ENCODE assay signal across 22 cellular contexts in genomic region chr19:27742041-27742440, GRCh38.
A peak's percentile ranks its signal among the peaks of the same experiment; 100 is the strongest.
DNase-seq lines count a peak whose midpoint lies in the region; ATAC-seq and TF ChIP-seq lines count a peak whose summit lies in the region.
"Had no signal": no experiment of that assay in that cellular context is flagged by ENCODE, and none has a peak within 500 bp of the region (broad histone marks: within the 10 kb centered on the region; RNA-seq: fewer than 3 reads in every experiment).

No MANE protein-coding gene starts in this region.

- H3K27me3 ChIP-seq in SJSA1 (replicated peaks) = no peaks in the 10 kb centered on the region

- TF ChIP-seq CTCF in endothelial cell (IDR thresholded peaks at IDR 0.05; ENCODE audit: unreplicated experiment) = no peak

- H3K4me3 Mint-ChIP-seq in endothelial cell (ENCODE audit: unreplicated experiment) = no peak overlapping the region
- H3K4me3 Mint-ChIP-seq: B cell, CD14-positive monocyte had no signal

- no peak overlapping the region for H3K27ac Mint-ChIP-seq in endothelial cell (ENCODE audit: unreplicated experiment)
- H3K27ac Mint-ChIP-seq: B cell, CD14-positive monocyte had no signal

- H3K27ac ChIP-seq in SJSA1 = peak overlapping the region; percentile 61
- H3K27ac ChIP-seq: A549, PC-9 had no signal

- peaks cover 17% of the 10 kb centered on the region for H3K36me3 Mint-ChIP-seq in endothelial cell (ENCODE audit: low read depth, unreplicated experiment)

- H3K4me3 ChIP-seq in SJSA1 = no peak overlapping the region
- H3K4me3 ChIP-seq: A549, PC-9 had no signal

- peaks cover 1% of the 10 kb centered on the region for H3K27me3 Mint-ChIP-seq in endothelial cell (ENCODE audit: unreplicated experiment)
- H3K27me3 Mint-ChIP-seq: B cell had no signal

- peaks cover 43% of the 10 kb centered on the region for H3K4me1 ChIP-seq in SJSA1 (replicated peaks)
- H3K4me1 ChIP-seq: A549 had no signal

- peaks cover 11% of the 10 kb centered on the region; the same call in 1 of the 2 replicates for H3K9me3 ChIP-seq in SJSA1 (replicated peaks)

- DNase-seq in A172 (ENCODE audit: low spot score) (peak; percentile 49), SJSA1 (ENCODE audit: low read depth in 1 of 2, low spot score in 2 of 2) (peak in 1 of 2 experiments; percentile 5), ecto neural progenitor cell (ENCODE audit: low spot score) (peak; percentile 18), mesenteric fat pad (ENCODE audit: low spot score) (peak; percentile 9), endothelial cell (ENCODE audit: low spot score) (no peak), NCI-H1436 (lab: John Stamatoyannopoulos, UW) (no peak)
- DNase-seq: GDM1, GOT3, HCEC 1CT, IMR-90, NCI-H1694 treated with DMSO at 0.1 percent for 48 hours, NCI-H2081 treated with DMSO at 0.1 percent for 48 hours, NCI-H2171 treated with DMSO at 0.1 percent for 48 hours, NCI-H526, PC-9, RPMI8226, SHP77 treated with DMSO at 0.1 percent for 48 hours had no signal

- ATAC-seq in HG03469 (IDR thresholded peaks at IDR 0.05; ENCODE audit: unreplicated experiment) (no peak), GM18907 (IDR thresholded peaks at IDR 0.05; ENCODE audit: unreplicated experiment) (no peak)
- ATAC-seq: A549 had no signal

- no peaks in the 10 kb centered on the region for H3K36me3 ChIP-seq in SJSA1

- peaks cover 40% of the 10 kb centered on the region for H3K9me3 Mint-ChIP-seq in endothelial cell (ENCODE audit: unreplicated experiment)

- peaks cover 4% of the 10 kb centered on the region for H3K4me1 Mint-ChIP-seq in endothelial cell (ENCODE audit: unreplicated experiment)
- H3K4me1 Mint-ChIP-seq: CD14-positive monocyte had no signal

Comparison
In these comparisons a context has a peak if more than half of its experiments do, and no peak if none do; other contexts are left out.
1. DNase-seq: peak in A172 (single experiment), ecto neural progenitor cell (single experiment) and mesenteric fat pad (single experiment); none in endothelial cell (single experiment) and NCI-H1436 (single experiment).